Comparison of ENCODE assay signal across 1 cellular context in the genomic region with DNA sequence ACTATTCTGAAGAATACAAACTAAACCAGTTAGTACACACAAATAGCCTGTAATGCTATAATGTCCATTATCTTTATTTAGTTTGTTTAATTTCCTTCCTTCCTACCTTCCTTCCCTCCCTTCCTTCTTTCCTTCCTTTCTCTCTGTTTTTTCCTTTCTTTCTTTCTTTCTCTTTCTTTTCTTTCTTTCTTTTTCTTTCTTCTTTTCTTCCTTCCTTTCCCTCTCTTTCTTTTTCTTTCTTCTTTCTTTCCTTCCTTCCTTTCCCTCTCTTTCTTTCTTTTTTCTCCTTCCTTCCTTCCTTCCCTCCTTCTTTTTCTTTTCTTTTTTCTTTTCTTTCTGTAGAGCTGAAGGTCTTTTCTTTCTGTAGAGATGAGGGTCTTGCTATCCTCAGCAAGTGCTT.
TF ChIP-seq lines count a peak whose summit lies in the region.

No MANE protein-coding gene starts in this region.

TF ChIP-seq in IMR-90, 13 proteins besides CTCF, POLR2A, EP300 and RAD21:
- TF ChIP-seq BHLHE40 (IDR thresholded peaks at IDR 0.05; ENCODE audit: low read depth, low read length) (no peak), MAZ (IDR thresholded peaks at IDR 0.05; ENCODE audit: borderline replicate concordance, low read depth, low read length) (no peak), MAFK (IDR thresholded peaks at IDR 0.05; ENCODE audit: low read depth, low read length) (no peak), MXI1 (IDR thresholded peaks at IDR 0.05; ENCODE audit: borderline replicate concordance, low read depth, low read length) (no peak), FOS (IDR thresholded peaks at IDR 0.05; ENCODE audit: low read depth, low read length) (no peak), RCOR1 (IDR thresholded peaks at IDR 0.05; ENCODE audit: insufficient replicate concordance, low read length) (no peak), SMC3 (IDR thresholded peaks at IDR 0.05; ENCODE audit: low read depth, low read length) (no peak)
- TF ChIP-seq, protein P1, sequence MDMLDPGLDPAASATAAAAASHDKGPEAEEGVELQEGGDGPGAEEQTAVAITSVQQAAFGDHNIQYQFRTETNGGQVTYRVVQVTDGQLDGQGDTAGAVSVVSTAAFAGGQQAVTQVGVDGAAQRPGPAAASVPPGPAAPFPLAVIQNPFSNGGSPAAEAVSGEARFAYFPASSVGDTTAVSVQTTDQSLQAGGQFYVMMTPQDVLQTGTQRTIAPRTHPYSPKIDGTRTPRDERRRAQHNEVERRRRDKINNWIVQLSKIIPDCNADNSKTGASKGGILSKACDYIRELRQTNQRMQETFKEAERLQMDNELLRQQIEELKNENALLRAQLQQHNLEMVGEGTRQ (IDR thresholded peaks at IDR 0.05; ENCODE audit: low read depth, low read length) = no peak
